Comparison of ENCODE assay signal across 3 cellular contexts in genomic region chr20:641516-641913, GRCh38.
TF ChIP-seq lines count a peak whose summit lies in the region.

No MANE protein-coding gene starts in this region.

TF ChIP-seq in GM23338, 12 proteins besides CTCF, POLR2A, EP300 and RAD21 (continues in another document):
- TF ChIP-seq ZNF331 (CRISPR knock-in tag; IDR thresholded peaks at IDR 0.05; ENCODE audit: low read depth) = no peak
- TF ChIP-seq ZNF462 (CRISPR knock-in tag; IDR thresholded peaks at IDR 0.05) = no peak
- no peak for TF ChIP-seq CREB1 (CRISPR knock-in tag; IDR thresholded peaks at IDR 0.05; ENCODE audit: low read depth)
- no peak for TF ChIP-seq EZH2phosphoT487 (IDR thresholded peaks at IDR 0.05; ENCODE audit: unreplicated experiment)
- TF ChIP-seq ZNF114 (CRISPR knock-in tag; IDR thresholded peaks at IDR 0.05) = no peak

TF ChIP-seq in SK-N-SH, 30 proteins besides CTCF, POLR2A, EP300 and RAD21:
- TF ChIP-seq NRF1 (IDR thresholded peaks at IDR 0.05; ENCODE audit: low read depth, low read length) = no peak
- TF ChIP-seq MXI1 (IDR thresholded peaks at IDR 0.05; ENCODE audit: low read depth, low read length) = no peak
- TF ChIP-seq RFX5 (IDR thresholded peaks at IDR 0.05; ENCODE audit: low read length) = no peak
- TF ChIP-seq GATA2 (CRISPR knock-in tag; IDR thresholded peaks at IDR 0.05) = 0 out of 2 replicates have a peak, but pooled peaks have one; percentile 9
- no peak for TF ChIP-seq ELF1 (IDR thresholded peaks at IDR 0.05)
- TF ChIP-seq FOSL2 (IDR thresholded peaks at IDR 0.05; ENCODE audit: borderline replicate concordance, low read depth) = no peak

TF ChIP-seq in HepG2, 621 proteins besides CTCF, POLR2A, EP300 and RAD21 (continues in another document):
- TF ChIP-seq NFE2 (CRISPR knock-in tag; IDR thresholded peaks at IDR 0.05) (no peak), FOXP4 (CRISPR knock-in tag; IDR thresholded peaks at IDR 0.05) (peak; percentile 42), SIX1 (CRISPR knock-in tag; IDR thresholded peaks at IDR 0.05; ENCODE audit: borderline replicate concordance) (peak; percentile 36; the same call in 1 of the 2 replicates), RCOR2 (CRISPR knock-in tag; IDR thresholded peaks at IDR 0.05) (peak; percentile 55; the same call in 1 of the 2 replicates), ZKSCAN5 (CRISPR knock-in tag; IDR thresholded peaks at IDR 0.05) (no peak), ZNF7 (CRISPR knock-in tag; IDR thresholded peaks at IDR 0.05) (no peak), SOX5 (CRISPR knock-in tag; IDR thresholded peaks at IDR 0.05; ENCODE audit: borderline replicate concordance) (peak; percentile 52; the same call in 1 of the 2 replicates), CEBPZ (IDR thresholded peaks at IDR 0.05; ENCODE audit: low read length) (no peak), POLR2G (IDR thresholded peaks at IDR 0.05; ENCODE audit: low read depth, low read length) (no peak), ARHGAP35 (CRISPR knock-in tag; IDR thresholded peaks at IDR 0.05; ENCODE audit: borderline replicate concordance) (0 out of 2 replicates have a peak, but pooled peaks have one; percentile 8), ZNF616 (CRISPR knock-in tag; IDR thresholded peaks at IDR 0.05; ENCODE audit: low read depth) (no peak), KMT2B (CRISPR knock-in tag; IDR thresholded peaks at IDR 0.05) (no peak), TOPORS (CRISPR knock-in tag; IDR thresholded peaks at IDR 0.05) (no peak; the same call in 1 of the 2 replicates), THRA (CRISPR knock-in tag; IDR thresholded peaks at IDR 0.05; ENCODE audit: borderline replicate concordance) (peak; percentile 33; the same call in 1 of the 2 replicates), PHF5A (CRISPR knock-in tag; IDR thresholded peaks at IDR 0.05; ENCODE audit: low read depth, unreplicated experiment) (peak; percentile 37), ZNF44 (CRISPR knock-in tag; IDR thresholded peaks at IDR 0.05) (no peak), ZNF577 (CRISPR knock-in tag; IDR thresholded peaks at IDR 0.05; ENCODE audit: borderline replicate concordance, low read depth) (no peak), SMAD3 (CRISPR knock-in tag; IDR thresholded peaks at IDR 0.05) (no peak), ZNF160 (CRISPR knock-in tag; IDR thresholded peaks at IDR 0.05) (peak; percentile 49; the same call in 1 of the 2 replicates), ZNF839 (CRISPR knock-in tag; IDR thresholded peaks at IDR 0.05; ENCODE audit: borderline replicate concordance) (no peak), RXRA (CRISPR knock-in tag; IDR thresholded peaks at IDR 0.05) (peak; percentile 49; the same call in 1 of the 2 replicates), GABPA (IDR thresholded peaks at IDR 0.05; ENCODE audit: low read depth, low read length) (no peak), GABPA (CRISPR knock-in tag; IDR thresholded peaks at IDR 0.05; ENCODE audit: low read depth) (peak; percentile 36; the same call in 1 of the 2 replicates), MXD1 (CRISPR knock-in tag; IDR thresholded peaks at IDR 0.05) (no peak; the same call in 1 of the 2 replicates), MIER3 (CRISPR knock-in tag; IDR thresholded peaks at IDR 0.05; ENCODE audit: borderline replicate concordance) (peak; percentile 40; the same call in 1 of the 2 replicates), CBFB (CRISPR knock-in tag; IDR thresholded peaks at IDR 0.05) (0 out of 2 replicates have a peak, but pooled peaks have one; percentile 45), ZBTB10 (CRISPR knock-in tag; IDR thresholded peaks at IDR 0.05; ENCODE audit: borderline replicate concordance) (peak; percentile 92; the same call in 1 of the 2 replicates), DMAP1 (CRISPR knock-in tag; IDR thresholded peaks at IDR 0.05) (no peak), FOXK2 (IDR thresholded peaks at IDR 0.05) (peak; percentile 44; the same call in 1 of the 2 replicates), HMGXB3 (CRISPR knock-in tag; IDR thresholded peaks at IDR 0.05; ENCODE audit: borderline replicate concordance) (no peak), NR3C1 (CRISPR knock-in tag; IDR thresholded peaks at IDR 0.05) (no peak), HNRNPL (IDR thresholded peaks at IDR 0.05; ENCODE audit: low read depth, low read length) (peak; percentile 97), ARID4A (CRISPR knock-in tag; IDR thresholded peaks at IDR 0.05; ENCODE audit: borderline replicate concordance) (peak; percentile 22; the same call in 1 of the 2 replicates), ZNF841 (CRISPR knock-in tag; IDR thresholded peaks at IDR 0.05; ENCODE audit: borderline replicate concordance) (no peak), HNF4G (IDR thresholded peaks at IDR 0.05; ENCODE audit: borderline replicate concordance, low read depth, low read length) (peak; percentile 91), HNF4G (CRISPR knock-in tag; IDR thresholded peaks at IDR 0.05; ENCODE audit: borderline replicate concordance, low read depth) (peak; percentile 60; the same call in 1 of the 2 replicates), PPARG (CRISPR knock-in tag; conservative IDR thresholded peaks at IDR 0.05) (0 out of 2 replicates have a peak, but pooled peaks have one; percentile 18), FOXP1 (IDR thresholded peaks at IDR 0.05) (peak; percentile 86), FOXP1 (CRISPR knock-in tag; IDR thresholded peaks at IDR 0.05) (peak; percentile 53), REPIN1 (CRISPR knock-in tag; IDR thresholded peaks at IDR 0.05; ENCODE audit: borderline replicate concordance, low read depth) (peak; percentile 79; the same call in 1 of the 2 replicates)
